ENCODE assay signal across 8 cellular contexts in the genomic region with DNA sequence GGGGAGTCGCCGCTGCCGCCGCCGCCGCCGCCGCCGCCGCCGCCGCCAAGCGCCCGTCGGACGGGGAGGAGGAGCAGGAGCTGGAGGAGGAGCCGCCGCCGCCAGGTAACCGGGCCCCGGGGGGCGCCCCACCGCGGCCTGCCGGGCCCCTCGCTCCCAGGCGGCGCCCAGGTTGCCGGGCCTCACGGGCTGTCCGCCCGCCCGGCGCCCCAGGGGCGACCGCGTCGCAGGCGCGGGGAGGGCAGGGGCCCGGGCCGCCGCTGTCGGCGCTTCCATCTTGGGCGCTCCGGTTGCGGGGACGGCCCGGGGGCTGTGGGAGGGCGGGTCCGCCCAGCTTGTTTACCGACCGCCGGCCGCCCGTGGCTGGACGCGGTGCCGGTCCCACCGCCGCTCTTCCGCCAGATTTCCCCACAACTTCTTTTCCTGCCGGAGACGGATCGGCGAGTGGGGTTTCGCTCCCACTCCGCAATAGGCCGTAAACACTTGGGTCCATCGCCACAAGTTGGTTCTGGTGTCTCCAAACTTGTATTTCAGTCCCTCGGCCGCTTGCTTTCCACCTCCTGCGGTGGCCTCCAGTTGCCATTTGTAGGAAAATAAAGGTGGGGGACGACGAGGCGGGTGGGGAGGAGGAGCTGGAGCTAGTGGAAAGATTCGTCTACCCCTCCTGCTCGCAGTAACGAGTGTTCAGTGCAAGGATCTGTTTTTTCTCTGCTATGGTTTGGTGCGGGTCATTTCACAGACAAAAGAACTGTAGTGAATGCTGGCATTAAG. TPM values are rescaled to one million over a fixed set of nuclear protein-coding genes. Genes with fewer than 3 reads are reported as not detected.
DNase-seq lines count a peak whose midpoint lies in the region; ATAC-seq and TF ChIP-seq lines count a peak whose summit lies in the region.

No MANE protein-coding gene starts in this region.

- peaks cover 12% of the 10 kb centered on the region for H3K36me3 Mint-ChIP-seq in effector memory CD8-positive, alpha-beta T cell (ENCODE audit: insufficient read depth)
- H3K36me3 Mint-ChIP-seq in mesothelial cell of epicardium: no peaks in the 10 kb centered on the region
- H3K36me3 Mint-ChIP-seq in stimulated activated effector memory CD8-positive, alpha-beta T cell treated with anti-CD3 and anti-CD28 coated beads, Interleukin-12 subunit alpha, Interleukin-12 subunit beta, amount 100 ng/mL, for 72 hours: peaks cover 13% of the 10 kb centered on the region

- H3K4me1 Mint-ChIP-seq in effector memory CD8-positive, alpha-beta T cell (ENCODE audit: low read depth in 2 of 2): peaks cover 25 to 34% of the 10 kb centered on the region in 2 donors
- peaks cover 26% of the 10 kb centered on the region for H3K4me1 Mint-ChIP-seq in mesothelial cell of epicardium
- peaks cover 23% of the 10 kb centered on the region for H3K4me1 Mint-ChIP-seq in stimulated activated effector memory CD8-positive, alpha-beta T cell treated with anti-CD3 and anti-CD28 coated beads, Interleukin-12 subunit alpha, Interleukin-12 subunit beta, amount 100 ng/mL, for 72 hours

- peak; percentile 14 for DNase-seq in GDM1 (lab: John Stamatoyannopoulos, UW)
- DNase-seq in LoVo (ENCODE audit: low spot score): peak; percentile 11
- peak; percentile 33 to 53 for DNase-seq in activated CD4-positive, alpha-beta T cell treated with anti-CD3 and anti-CD28 coated beads, Interleukin-2, amount 50 U/mL, for 48 hours
- peak; percentile 12 to 23 (median 13) for DNase-seq in effector memory CD8-positive, alpha-beta T cell
- DNase-seq in mesothelial cell of epicardium (ENCODE audit: low spot score in 2 of 2, unreplicated experiment in 2 of 2): peak; percentile 32 to 56
- peak; percentile 7 to 64 for DNase-seq in stimulated activated effector memory CD8-positive, alpha-beta T cell treated with anti-CD3 and anti-CD28 coated beads, Interleukin-12 subunit alpha, Interleukin-12 subunit beta, amount 100 ng/mL, for 72 hours (ENCODE audit: low spot score in 2 of 2)

- ATAC-seq in GM21825 (IDR thresholded peaks at IDR 0.05; ENCODE audit: unreplicated experiment): peak; percentile 35
- no peak for ATAC-seq in effector memory CD8-positive, alpha-beta T cell (replicated peaks)
- peak; percentile 46 for ATAC-seq in stimulated activated effector memory CD8-positive, alpha-beta T cell treated with anti-CD3 and anti-CD28 coated beads, Interleukin-12 subunit alpha, Interleukin-12 subunit beta, amount 100 ng/mL, for 72 hours
- ATAC-seq in HG03280 (IDR thresholded peaks at IDR 0.05; ENCODE audit: unreplicated experiment): no peak

- no peaks in the 10 kb centered on the region for H3K9me3 Mint-ChIP-seq in effector memory CD8-positive, alpha-beta T cell
- H3K9me3 Mint-ChIP-seq in mesothelial cell of epicardium: no peaks in the 10 kb centered on the region
- no peaks in the 10 kb centered on the region for H3K9me3 Mint-ChIP-seq in stimulated activated effector memory CD8-positive, alpha-beta T cell treated with anti-CD3 and anti-CD28 coated beads, Interleukin-12 subunit alpha, Interleukin-12 subunit beta, amount 100 ng/mL, for 72 hours

- H3K27me3 Mint-ChIP-seq in effector memory CD8-positive, alpha-beta T cell: peaks cover 0 to 7% of the 10 kb centered on the region in 2 donors
- H3K27me3 Mint-ChIP-seq in mesothelial cell of epicardium (ENCODE audit: low read depth): peaks cover 4% of the 10 kb centered on the region

- peak overlapping the region; percentile 95 to 96 for H3K27ac Mint-ChIP-seq in effector memory CD8-positive, alpha-beta T cell
- H3K27ac Mint-ChIP-seq in mesothelial cell of epicardium: peak overlapping the region; percentile 99
- H3K27ac Mint-ChIP-seq in stimulated activated effector memory CD8-positive, alpha-beta T cell treated with anti-CD3 and anti-CD28 coated beads, Interleukin-12 subunit alpha, Interleukin-12 subunit beta, amount 100 ng/mL, for 72 hours: peak overlapping the region; percentile 95

- TF ChIP-seq CTCF in mesothelial cell of epicardium (IDR thresholded peaks at IDR 0.05; ENCODE audit: unreplicated experiment): no peak

- H3K4me3 Mint-ChIP-seq in effector memory CD8-positive, alpha-beta T cell: peak overlapping the region; percentile 89 to 92
- peak overlapping the region; percentile 96 for H3K4me3 Mint-ChIP-seq in mesothelial cell of epicardium
- H3K4me3 Mint-ChIP-seq in stimulated activated effector memory CD8-positive, alpha-beta T cell treated with anti-CD3 and anti-CD28 coated beads, Interleukin-12 subunit alpha, Interleukin-12 subunit beta, amount 100 ng/mL, for 72 hours: peak overlapping the region; percentile 86

RNA-seq across cellular contexts. Expression of a gene that starts 24.6 kb away (rescaled TPM):
- 30.2 to 31.2 TPM (median 30.8 TPM) in 3 replicates for total RNA-seq in mesothelial cell of epicardium

Comparison
In these comparisons a context has a peak if more than half of its experiments do, and no peak if none do; other contexts are left out.
1. ATAC-seq: peak in GM21825 (single experiment) and stimulated activated effector memory CD8-positive, alpha-beta T cell treated with anti-CD3 and anti-CD28 coated beads, Interleukin-12 subunit alpha, Interleukin-12 subunit beta, amount 100 ng/mL, for 72 hours (single experiment); none in effector memory CD8-positive, alpha-beta T cell (single experiment) and HG03280 (single experiment).
2. Peak in every context shown above with its lines, with median percentiles within 50 percentile points of each other: DNase-seq, H3K27ac Mint-ChIP-seq and H3K4me3 Mint-ChIP-seq.